In the genomic region with DNA sequence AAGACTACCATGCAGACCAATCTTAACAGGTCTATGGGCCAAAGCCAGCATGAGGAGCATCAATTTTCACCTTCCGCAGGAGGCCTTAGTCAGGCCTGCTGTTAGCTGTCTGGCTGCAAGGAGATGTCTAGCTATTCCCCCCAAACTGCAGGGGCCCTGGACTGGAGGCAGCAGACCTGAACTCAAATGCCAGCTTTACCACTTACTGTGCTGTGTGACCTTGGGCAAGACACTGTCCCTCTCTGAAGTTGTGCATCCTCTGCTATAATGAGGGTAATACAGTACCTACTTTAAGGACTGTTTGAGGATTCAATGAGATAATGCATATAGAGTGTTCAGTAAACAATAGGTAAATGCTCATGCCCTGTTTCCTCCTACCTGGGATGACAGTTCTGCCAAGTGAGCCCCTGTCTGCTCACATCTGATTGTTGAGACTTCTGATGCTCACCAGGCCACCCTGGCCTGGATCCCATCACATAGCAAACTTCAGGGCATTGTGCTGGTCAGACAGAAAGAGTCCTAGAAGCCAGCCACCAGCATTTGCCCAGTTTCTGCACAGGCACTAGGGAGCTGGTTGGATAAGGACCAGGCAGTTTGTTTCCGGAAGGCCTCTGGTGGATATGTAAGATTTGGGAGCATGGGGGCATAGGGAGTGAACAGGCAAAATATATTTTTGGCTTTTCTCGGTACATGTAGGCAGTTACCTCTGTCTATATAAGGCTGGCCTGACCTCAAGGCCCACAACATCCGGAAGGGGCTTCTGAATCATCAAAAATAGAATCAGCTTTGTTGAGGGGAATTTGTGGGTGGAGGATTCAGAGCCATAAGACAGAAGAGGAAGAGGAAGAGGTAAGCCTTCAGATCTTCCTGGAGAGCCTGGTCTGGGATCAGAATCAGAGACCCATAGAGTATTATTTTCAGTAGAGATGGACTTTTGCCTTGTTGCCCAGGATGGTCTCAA, we compare ENCODE assay signal across 8 cellular contexts. TPM values are rescaled to one million over a fixed set of nuclear protein-coding genes. Genes with fewer than 3 reads are reported as not detected.
DNase-seq lines count a peak whose midpoint lies in the region; ATAC-seq and TF ChIP-seq lines count a peak whose summit lies in the region.

No MANE protein-coding gene starts in this region.

- H2AFZ ChIP-seq in DND-41 (ENCODE audit: low read depth, low read length) = no peak overlapping the region

- no peak overlapping the region for H3K27ac ChIP-seq in DND-41 (ENCODE audit: low read length)

- no peaks in the 10 kb centered on the region for H3K27me3 Mint-ChIP-seq in activated naive CD8-positive, alpha-beta T cell treated with anti-CD3 and anti-CD28 coated beads, Interleukin-2, amount 10 ng/mL, durations not matched to agents 7 days and 5 days

- peak; percentile 50 for DNase-seq in DND-41
- DNase-seq in KBM-7 = peak; percentile 93
- peak; percentile 62 for DNase-seq in activated naive CD8-positive, alpha-beta T cell treated with anti-CD3 and anti-CD28 coated beads, Interleukin-2, amount 10 ng/mL, durations not matched to agents 7 days and 5 days
- DNase-seq in amniotic stem cell (lab: John Stamatoyannopoulos, UW) = no peak
- DNase-seq in NCI-H446 (lab: John Stamatoyannopoulos, UW) = no peak

- no peak overlapping the region for H3K4me3 ChIP-seq in DND-41 (ENCODE audit: low read depth in 1 of 2, low read length in 2 of 2)

- no peaks in the 10 kb centered on the region for H3K9me3 Mint-ChIP-seq in activated naive CD8-positive, alpha-beta T cell treated with anti-CD3 and anti-CD28 coated beads, Interleukin-2, amount 10 ng/mL, durations not matched to agents 7 days and 5 days

- H3K4me1 ChIP-seq in DND-41 (ENCODE audit: insufficient read depth, low read length) = peaks cover 7% of the 10 kb centered on the region

- H3K4me1 Mint-ChIP-seq in activated naive CD8-positive, alpha-beta T cell treated with anti-CD3 and anti-CD28 coated beads, Interleukin-2, amount 10 ng/mL, durations not matched to agents 7 days and 5 days = peaks cover 38% of the 10 kb centered on the region

- no peak overlapping the region for H3K9ac ChIP-seq in DND-41 (ENCODE audit: low read depth, low read length)

- ATAC-seq in DND-41 (ENCODE audit: insufficient read depth, low read depth) = peak; percentile 92
- peak; percentile 52 for ATAC-seq in GM21423 (IDR thresholded peaks at IDR 0.05; ENCODE audit: unreplicated experiment)
- ATAC-seq in activated naive CD8-positive, alpha-beta T cell treated with anti-CD3 and anti-CD28 coated beads, Interleukin-2, amount 10 ng/mL, durations not matched to agents 7 days and 5 days (ENCODE audit: low read depth) = peak; percentile 92
- no peak for ATAC-seq in GM19023 (IDR thresholded peaks at IDR 0.05; ENCODE audit: unreplicated experiment)
- ATAC-seq in GM18520 (IDR thresholded peaks at IDR 0.05; ENCODE audit: unreplicated experiment) = no peak

- no peak for TF ChIP-seq CTCF in DND-41 (IDR thresholded peaks at IDR 0.05; ENCODE audit: borderline replicate concordance, extremely low read depth, low read length, poor library complexity, severe bottlenecking)

- H3K36me3 ChIP-seq in DND-41 (ENCODE audit: insufficient read depth, low read length) = no peaks in the 10 kb centered on the region

- no peaks in the 10 kb centered on the region for H3K79me2 ChIP-seq in DND-41 (ENCODE audit: insufficient read depth, low read length)

- H3K4me3 Mint-ChIP-seq in activated naive CD8-positive, alpha-beta T cell treated with anti-CD3 and anti-CD28 coated beads, Interleukin-2, amount 10 ng/mL, durations not matched to agents 7 days and 5 days = peak overlapping the region; percentile 54

- no peak overlapping the region for H3K4me2 ChIP-seq in DND-41 (ENCODE audit: insufficient read depth, low read length)

- H3K27me3 ChIP-seq in DND-41 (ENCODE audit: insufficient read depth, low read length, poor library complexity) = peaks cover 4% of the 10 kb centered on the region

- 0 out of 2 replicates have a peak, but pooled peaks cover 2% of the 10 kb centered on the region for H4K20me1 ChIP-seq in DND-41 (ENCODE audit: insufficient read depth, low read length)

- no peaks in the 10 kb centered on the region for H3K36me3 Mint-ChIP-seq in activated naive CD8-positive, alpha-beta T cell treated with anti-CD3 and anti-CD28 coated beads, Interleukin-2, amount 10 ng/mL, durations not matched to agents 7 days and 5 days

- H3K27ac Mint-ChIP-seq in activated naive CD8-positive, alpha-beta T cell treated with anti-CD3 and anti-CD28 coated beads, Interleukin-2, amount 10 ng/mL, durations not matched to agents 7 days and 5 days = peak overlapping the region; percentile 83

- no peaks in the 10 kb centered on the region for H3K9me3 ChIP-seq in DND-41 (ENCODE audit: insufficient read depth, low read length, severe bottlenecking)

- in situ Hi-C loops in KBM-7 (cut with MboI; ENCODE audit: low pct_unique_long_range_greater_than_20kb, low sequenced_read_pairs) = no loop called here

- POLR2A ChIA-PET in activated naive CD8-positive, alpha-beta T cell treated with anti-CD3 and anti-CD28 coated beads, Interleukin-2, amount 10 ng/mL, durations not matched to agents 7 days and 5 days (lab: Charles Lee) = interaction anchor here (0.8 to 1.4 kb wide), 4 partner anchors 36 to 141 kb away, joined by 3 to 4 read pairs (median 3); a partner anchor contains a TSS

RNA-seq across cellular contexts. Expression of a gene that starts 2.3 kb away (rescaled TPM):
- total RNA-seq in activated naive CD8-positive, alpha-beta T cell treated with anti-CD3 and anti-CD28 coated beads, Interleukin-2, amount 10 ng/mL, durations not matched to agents 7 days and 5 days = not detected

RNA-seq across cellular contexts. Expression of a gene that starts 39.4 kb away (rescaled TPM):
- total RNA-seq in activated naive CD8-positive, alpha-beta T cell treated with anti-CD3 and anti-CD28 coated beads, Interleukin-2, amount 10 ng/mL, durations not matched to agents 7 days and 5 days = 1 to 10 TPM; 1.9 to 2.1 TPM

Comparison
In these comparisons a context has a peak if more than half of its experiments do, and no peak if none do; other contexts are left out.
1. ATAC-seq: peak in DND-41 (single experiment), GM21423 (single experiment) and activated naive CD8-positive, alpha-beta T cell treated with anti-CD3 and anti-CD28 coated beads, Interleukin-2, amount 10 ng/mL, durations not matched to agents 7 days and 5 days (single experiment); none in GM19023 (single experiment) and GM18520 (single experiment).
2. DNase-seq: peak in DND-41 (single experiment), KBM-7 (single experiment) and activated naive CD8-positive, alpha-beta T cell treated with anti-CD3 and anti-CD28 coated beads, Interleukin-2, amount 10 ng/mL, durations not matched to agents 7 days and 5 days (single experiment); none in amniotic stem cell (single experiment) and NCI-H446 (0 of 2).